ENCODE assay signal across 14 cellular contexts in genomic region chr1:197224160-197224559, GRCh38. TPM values are rescaled to one million over a fixed set of nuclear protein-coding genes. Genes with fewer than 3 reads are reported as not detected.
A peak's percentile ranks its signal among the peaks of the same experiment; 100 is the strongest.
DNase-seq lines count a peak whose midpoint lies in the region; TF ChIP-seq lines count a peak whose summit lies in the region.
"Had no signal": no experiment of that assay in that cellular context is flagged by ENCODE, and none has a peak within 500 bp of the region (broad histone marks: within the 10 kb centered on the region; RNA-seq: fewer than 3 reads in every experiment).

No MANE protein-coding gene starts in this region.

- TF ChIP-seq EP300 in suprapubic skin (IDR thresholded peaks at IDR 0.05), result no peak

- H3K9me3 ChIP-seq in suprapubic skin, result no peaks in the 10 kb centered on the region
- H3K9me3 ChIP-seq: esophagus squamous epithelium had no signal

- H3K4me1 ChIP-seq in suprapubic skin, result no peaks in the 10 kb centered on the region
- H3K4me1 ChIP-seq: esophagus squamous epithelium had no signal

- H3K36me3 Mint-ChIP-seq in progenitor cell of endocrine pancreas (ENCODE audit: insufficient read depth), result no peaks in the 10 kb centered on the region

- H3K27me3 Mint-ChIP-seq in progenitor cell of endocrine pancreas, result no peaks in the 10 kb centered on the region

- H3K27ac ChIP-seq in C4-2B (no peak overlapping the region), suprapubic skin (no peak overlapping the region)
- H3K27ac ChIP-seq: esophagus squamous epithelium had no signal

- TF ChIP-seq CTCF in C4-2B (conservative IDR thresholded peaks at IDR 0.05) (peak; percentile 48), LNCAP (IDR thresholded peaks at IDR 0.05) (peak; percentile 54), cardiac fibroblast (IDR thresholded peaks at IDR 0.05; ENCODE audit: low read depth, low read length) (peak; percentile 5), progenitor cell of endocrine pancreas (IDR thresholded peaks at IDR 0.05; ENCODE audit: unreplicated experiment) (no peak), suprapubic skin (IDR thresholded peaks at IDR 0.05) (no peak)

- no peaks in the 10 kb centered on the region for H3K36me3 ChIP-seq in suprapubic skin
- H3K36me3 ChIP-seq: esophagus squamous epithelium had no signal

- WGBS in suprapubic skin, result 65% methylated on average over 1 of the region's 1 CpG

- H3K4me1 Mint-ChIP-seq in progenitor cell of endocrine pancreas (ENCODE audit: low read depth), result no peaks in the 10 kb centered on the region

- H3K27me3 ChIP-seq in suprapubic skin, result no peaks in the 10 kb centered on the region
- H3K27me3 ChIP-seq: esophagus squamous epithelium had no signal

- peaks cover 4% of the 10 kb centered on the region for H3K9me3 Mint-ChIP-seq in progenitor cell of endocrine pancreas (ENCODE audit: low read depth)

- no peak for TF ChIP-seq POLR2A in suprapubic skin (IDR thresholded peaks at IDR 0.05)

- H3K4me3 ChIP-seq in cardiac fibroblast (replicated peaks in 1 of 2; ENCODE audit: low read depth in 2 of 2, low read length in 2 of 2) (no peak overlapping the region), suprapubic skin (no peak overlapping the region)
- H3K4me3 ChIP-seq: esophagus squamous epithelium, lung had no signal

- DNase-seq in cardiac fibroblast (ENCODE audit: low read depth in 2 of 2), result peak; percentile 22 to 24
- peak; percentile 55 for DNase-seq in midbrain (lab: John Stamatoyannopoulos, UW)
- DNase-seq in effector CD8-positive, alpha-beta T cell (lab: John Stamatoyannopoulos, UW), result no peak
- no peak for DNase-seq in SKM-1 (lab: John Stamatoyannopoulos, UW; ENCODE audit: unreplicated experiment)
- DNase-seq in progenitor cell of endocrine pancreas (ENCODE audit: low spot score, unreplicated experiment), result no peak
- no peak for DNase-seq in suprapubic skin (ENCODE audit: low spot score in 2 of 2)
- DNase-seq: amniotic stem cell, esophagus squamous epithelium, KG1, NCI-H524 treated with DMSO at 0.1 percent for 48 hours had no signal

- no peak overlapping the region for H3K4me3 Mint-ChIP-seq in progenitor cell of endocrine pancreas (ENCODE audit: low read depth)

- no peak overlapping the region for H3K27ac Mint-ChIP-seq in progenitor cell of endocrine pancreas

RNA-seq across cellular contexts. Expression of gene ZBTB41, which starts 23.1 kb away (rescaled TPM):
- total RNA-seq in progenitor cell of endocrine pancreas (12.5 and 13.1 TPM in 2 replicates), suprapubic skin (10 to 100 TPM in 2 of 4 donors, 1 to 10 TPM in 2; 7.4 to 10.9 (median 9.3) TPM)

RNA-seq across cellular contexts. Expression of gene CRB1, which starts 43.9 kb away (rescaled TPM):
- total RNA-seq in progenitor cell of endocrine pancreas (not detected in 2 replicates), suprapubic skin (under 1 TPM in 1 of 4 donors, not detected in 3; 0.16 TPM)
- total RNA-seq: T-helper 1 cell treated with Interleukin-12 subunit alpha and Interleukin-12 subunit beta and Interleukin-4 antibody, amounts not matched to agents 30 ng/mL and 1 ng/mL, for 36 hours had no signal

Comparison
In these comparisons a context has a peak if more than half of its experiments do, and no peak if none do; other contexts are left out.
1. CTCF ChIP-seq: peak in C4-2B (single experiment), LNCAP (single experiment) and cardiac fibroblast (single experiment); none in progenitor cell of endocrine pancreas (single experiment) and suprapubic skin (0 of 2).
2. DNase-seq: peak in cardiac fibroblast (2 of 2) and midbrain (single experiment); none in effector CD8-positive, alpha-beta T cell (single experiment), SKM-1 (single experiment), progenitor cell of endocrine pancreas (single experiment) and suprapubic skin (0 of 2).